ENCODE assay signal across 27 cellular contexts in the genomic region with DNA sequence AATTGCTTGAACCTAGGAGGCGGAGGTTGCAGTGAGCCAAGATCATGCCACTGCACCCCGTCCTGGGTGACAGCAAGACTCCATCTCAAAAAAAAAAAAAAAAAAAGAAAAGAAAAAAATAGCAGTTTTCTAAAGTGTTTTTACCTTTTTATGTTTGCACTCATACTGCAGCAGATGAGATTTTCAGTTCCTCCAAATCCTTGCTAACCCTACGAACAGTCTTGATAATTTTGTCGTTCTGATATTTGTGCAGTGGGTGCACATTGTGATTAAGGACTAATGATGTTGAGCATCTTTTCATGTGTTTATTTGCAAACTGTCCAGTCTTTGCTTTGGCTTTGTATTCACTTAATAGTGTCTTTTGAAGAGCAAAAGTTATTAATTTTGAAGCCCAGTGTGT.
"Had no signal": no experiment of that assay in that cellular context is flagged by ENCODE, and none has a peak within 500 bp of the region (broad histone marks: within the 10 kb centered on the region; RNA-seq: fewer than 3 reads in every experiment).

No MANE protein-coding gene starts in this region.

- H3K27ac ChIP-seq: adrenal gland, ascending aorta, brain microvascular endothelial cell, foreskin keratinocyte, hepatocyte, pancreas, psoas muscle, right atrium auricular region, tibial artery, VCaP had no signal

- H3K27me3 ChIP-seq: adrenal gland, ascending aorta, brain microvascular endothelial cell, foreskin keratinocyte, hepatocyte, pancreas, right atrium auricular region, tibial artery had no signal

- H3K4me1 Mint-ChIP-seq: nephron progenitor cell had no signal

- H3K4me1 ChIP-seq: foreskin keratinocyte, pancreas, psoas muscle, right atrium auricular region, tibial artery had no signal

- H3K27me3 Mint-ChIP-seq: activated CD4-positive, alpha-beta T cell treated with anti-CD3 and anti-CD28 coated beads, Interleukin-2, amount 10 ng/mL, durations not matched to agents 7 days and 5 days; activated CD8-positive, alpha-beta memory T cell treated with anti-CD3 and anti-CD28 coated beads, Interleukin-2, amount 10 ng/mL, durations not matched to agents 7 days and 5 days; activated CD8-positive, alpha-beta T cell treated with anti-CD3 and anti-CD28 coated beads for 36 hours; stimulated activated naive CD8-positive, alpha-beta T cell treated with anti-CD3 and anti-CD28 coated beads, Interleukin-15, amount 100 ng/mL, for 72 hours had no signal

- H3K4me2 ChIP-seq: hepatocyte had no signal

- DNase-seq: activated CD4-positive, alpha-beta T cell treated with anti-CD3 and anti-CD28 coated beads, Interleukin-2, amount 10 ng/mL, durations not matched to agents 7 days and 5 days; activated CD4-positive, CD25-positive, alpha-beta regulatory T cell treated with anti-CD3 and anti-CD28 coated beads, Interleukin-2, amount 50 U/mL, for 72 hours; activated CD8-positive, alpha-beta memory T cell treated with anti-CD3 and anti-CD28 coated beads, Interleukin-2, amount 10 ng/mL, durations not matched to agents 7 days and 5 days; activated CD8-positive, alpha-beta T cell treated with anti-CD3 and anti-CD28 coated beads for 36 hours; activated gamma-delta T cell treated with Interleukin-2 at 50 U/mL for 16 hours; activated T-cell treated with anti-CD3 and anti-CD28 coated beads for 4 hours; adrenal gland; brain microvascular endothelial cell; caudate nucleus; dermis blood vessel endothelial cell; effector memory CD4-positive, alpha-beta T cell; foreskin keratinocyte; glutamatergic neuron; immature natural killer cell; left ventricle myocardium superior; nephron progenitor cell; pancreas; psoas muscle; stimulated activated CD4-positive, alpha-beta T cell treated with anti-CD3 and anti-CD28 coated beads, Interleukin-4, amount 100 ng/mL, for 24 hours; stimulated activated naive CD8-positive, alpha-beta T cell treated with anti-CD3 and anti-CD28 coated beads, Interleukin-15, amount 100 ng/mL, for 72 hours; tibial artery had no signal

- H3K4me3 ChIP-seq: adrenal gland, ascending aorta, hepatocyte, pancreas, psoas muscle, right atrium auricular region, tibial artery had no signal

- H3K4me3 Mint-ChIP-seq: activated CD4-positive, alpha-beta T cell treated with anti-CD3 and anti-CD28 coated beads, Interleukin-2, amount 10 ng/mL, durations not matched to agents 7 days and 5 days; activated CD8-positive, alpha-beta memory T cell treated with anti-CD3 and anti-CD28 coated beads, Interleukin-2, amount 10 ng/mL, durations not matched to agents 7 days and 5 days; activated CD8-positive, alpha-beta T cell treated with anti-CD3 and anti-CD28 coated beads for 36 hours; immature natural killer cell; nephron progenitor cell; stimulated activated naive CD8-positive, alpha-beta T cell treated with anti-CD3 and anti-CD28 coated beads, Interleukin-15, amount 100 ng/mL, for 72 hours; T-helper 2 cell treated with Interferon-gamma antibody and Interleukin-4, amounts not matched to agents 5 μg/mL and 100 μg/mL, for 36 hours had no signal

- H3K9me3 ChIP-seq: adrenal gland, ascending aorta, pancreas, psoas muscle, right atrium auricular region, tibial artery had no signal

- H3K79me2 ChIP-seq: hepatocyte had no signal

- FAIRE-seq: pancreas had no signal

- ATAC-seq: activated CD8-positive, alpha-beta memory T cell treated with anti-CD3 and anti-CD28 coated beads, Interleukin-2, amount 10 ng/mL, durations not matched to agents 7 days and 5 days; activated CD8-positive, alpha-beta T cell treated with anti-CD3 and anti-CD28 coated beads for 36 hours; activated naive CD4-positive, alpha-beta T cell treated with anti-CD3 and anti-CD28 coated beads, Interleukin-2, amount 50 U/mL, for 72 hours; foreskin keratinocyte; left ventricle myocardium superior; pancreas; psoas muscle; stimulated activated naive CD8-positive, alpha-beta T cell treated with anti-CD3 and anti-CD28 coated beads, Interleukin-15, amount 100 ng/mL, for 72 hours had no signal

- H3K9me3 Mint-ChIP-seq: activated CD4-positive, alpha-beta T cell treated with anti-CD3 and anti-CD28 coated beads, Interleukin-2, amount 10 ng/mL, durations not matched to agents 7 days and 5 days; activated CD8-positive, alpha-beta T cell treated with anti-CD3 and anti-CD28 coated beads for 36 hours; immature natural killer cell; nephron progenitor cell; stimulated activated naive CD8-positive, alpha-beta T cell treated with anti-CD3 and anti-CD28 coated beads, Interleukin-15, amount 100 ng/mL, for 72 hours; T-helper 2 cell treated with Interferon-gamma antibody and Interleukin-4, amounts not matched to agents 5 μg/mL and 100 μg/mL, for 36 hours had no signal

- H3K27ac Mint-ChIP-seq: activated CD4-positive, alpha-beta T cell treated with anti-CD3 and anti-CD28 coated beads, Interleukin-2, amount 10 ng/mL, durations not matched to agents 7 days and 5 days; activated CD8-positive, alpha-beta memory T cell treated with anti-CD3 and anti-CD28 coated beads, Interleukin-2, amount 10 ng/mL, durations not matched to agents 7 days and 5 days; activated CD8-positive, alpha-beta T cell treated with anti-CD3 and anti-CD28 coated beads for 36 hours; activated naive CD4-positive, alpha-beta T cell treated with anti-CD3 and anti-CD28 coated beads, Interleukin-2, amount 50 U/mL, for 72 hours; nephron progenitor cell; stimulated activated naive CD8-positive, alpha-beta T cell treated with anti-CD3 and anti-CD28 coated beads, Interleukin-15, amount 100 ng/mL, for 72 hours; T-helper 2 cell treated with Interferon-gamma antibody and Interleukin-4, amounts not matched to agents 5 μg/mL and 100 μg/mL, for 36 hours had no signal

- H2AFZ ChIP-seq: hepatocyte had no signal

- H3K36me3 ChIP-seq: adrenal gland, pancreas, right atrium auricular region had no signal
